Comparison of ENCODE assay signal across 7 cellular contexts in genomic region chr15:31489801-31490646, GRCh38.
DNase-seq lines count a peak whose midpoint lies in the region; ATAC-seq, FAIRE-seq and TF ChIP-seq lines count a peak whose summit lies in the region.

No MANE protein-coding gene starts in this region.

- peak; percentile 86 for TF ChIP-seq CTCF in bronchial epithelial cell (IDR thresholded peaks at IDR 0.05; ENCODE audit: insufficient read depth, low read length, severe bottlenecking)
- peak; percentile 97 for TF ChIP-seq CTCF in kidney (IDR thresholded peaks at IDR 0.05; ENCODE audit: borderline replicate concordance, extremely low read depth, insufficient read depth)
- peak; percentile 88 to 89 for TF ChIP-seq CTCF in suprapubic skin (IDR thresholded peaks at IDR 0.05)

- H3K4me1 ChIP-seq in kidney (ENCODE audit: control insufficient read depth in 1 of 2, insufficient read depth in 1 of 2, low read depth in 1 of 2, low read length in 2 of 2) (peaks cover 3 to 11% of the 10 kb centered on the region in 2 donors), suprapubic skin (peaks cover 50% of the 10 kb centered on the region)

- H3K27me3 ChIP-seq in bronchial epithelial cell (ENCODE audit: control insufficient read depth, insufficient read depth, low read length) = no peaks in the 10 kb centered on the region
- no peaks in the 10 kb centered on the region for H3K27me3 ChIP-seq in suprapubic skin

- no peak for TF ChIP-seq POLR2A in suprapubic skin (IDR thresholded peaks at IDR 0.05)

- no peak for TF ChIP-seq EP300 in suprapubic skin (IDR thresholded peaks at IDR 0.05)

- WGBS in suprapubic skin = 25% methylated on average over 7 of the region's 12 CpGs

- H3K36me3 ChIP-seq in bronchial epithelial cell (ENCODE audit: control insufficient read depth, insufficient read depth, low read length) (no peaks in the 10 kb centered on the region), kidney (ENCODE audit: control insufficient read depth in 1 of 2, insufficient read depth in 2 of 2, low read length in 2 of 2) (no peaks in the 10 kb centered on the region), suprapubic skin (no peaks in the 10 kb centered on the region)

- intact Hi-C loops in kidney (cut with DNase I) = loop anchor here (5.0 to 10.0 kb wide), 2 partner anchors 135 to 288 kb away; no protein-coding TSS in a partner anchor

- H3K27ac ChIP-seq in kidney (ENCODE audit: low read depth in 2 of 2, low read length in 2 of 2) (no peak overlapping the region), suprapubic skin (no peak overlapping the region)

- H3K4me3 ChIP-seq in bronchial epithelial cell (ENCODE audit: low read depth, low read length) (no peak overlapping the region), kidney (ENCODE audit: low read length in 2 of 2) (no peak overlapping the region), suprapubic skin (no peak overlapping the region)

- H3K9me3 ChIP-seq in kidney (ENCODE audit: control insufficient read depth in 1 of 2, low read length in 2 of 2) (no peaks in the 10 kb centered on the region), suprapubic skin (peaks cover 3% of the 10 kb centered on the region)

- no peak overlapping the region for H3K9ac ChIP-seq in kidney (ENCODE audit: low read length in 2 of 2)

- ATAC-seq in GM19452 (IDR thresholded peaks at IDR 0.05; ENCODE audit: unreplicated experiment) = no peak

- FAIRE-seq in bronchial epithelial cell (lab: Jason Lieb, UNC) = no peak
- no peak for FAIRE-seq in kidney (lab: Jason Lieb, UNC)

- DNase-seq in DMS114 treated with DMSO at 0.1 percent for 48 hours (lab: John Stamatoyannopoulos, UW; ENCODE audit: unreplicated experiment) (peak; percentile 3), HCEC 1CT (peak; percentile 50), SHP77 treated with DMSO at 0.1 percent for 48 hours (lab: John Stamatoyannopoulos, UW) (peak; percentile 6), bronchial epithelial cell (ENCODE audit: low read depth) (peak; percentile 54), kidney (peak; percentile 79), suprapubic skin (ENCODE audit: low spot score in 2 of 2) (no peak)

Comparison
In these comparisons a context has a peak if more than half of its experiments do, and no peak if none do; other contexts are left out.
1. DNase-seq: peak in DMS114 treated with DMSO at 0.1 percent for 48 hours (single experiment), HCEC 1CT (single experiment), SHP77 treated with DMSO at 0.1 percent for 48 hours (single experiment), bronchial epithelial cell (single experiment) and kidney (single experiment); none in suprapubic skin (0 of 2).
2. Peak in every context shown above with its lines, with median percentiles within 50 percentile points of each other: CTCF ChIP-seq.